In the genomic region with DNA sequence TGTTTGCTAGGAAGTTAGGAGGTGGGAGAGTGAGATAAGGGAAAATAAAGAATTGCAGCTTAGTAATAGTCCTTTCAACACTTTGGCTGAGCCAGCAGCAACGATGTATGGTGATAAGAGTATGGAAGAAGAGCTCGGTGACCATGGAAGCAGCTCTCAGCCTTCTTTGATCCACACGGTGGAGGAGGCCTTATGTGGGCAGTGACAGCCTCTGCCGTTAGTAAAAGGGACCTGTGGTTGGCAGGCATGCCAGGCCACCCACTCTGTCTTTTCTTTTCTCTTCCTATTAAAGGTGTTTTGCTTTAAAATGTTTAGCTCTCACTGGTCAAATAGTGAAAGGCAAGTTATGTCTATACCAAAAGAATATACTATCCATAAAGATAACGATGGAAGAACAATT, we compare ENCODE assay signal across 35 cellular contexts. TPM values are rescaled to one million over a fixed set of nuclear protein-coding genes. Genes with fewer than 3 reads are reported as not detected.
"Had no signal": no experiment of that assay in that cellular context is flagged by ENCODE, and none has a peak within 500 bp of the region (broad histone marks: within the 10 kb centered on the region; RNA-seq: fewer than 3 reads in every experiment).

No MANE protein-coding gene starts in this region.

- H3K27me3 ChIP-seq: adrenal gland, ascending aorta, body of pancreas, brain microvascular endothelial cell, breast epithelium had no signal

- H3K27ac ChIP-seq: adrenal gland, body of pancreas, brain microvascular endothelial cell, breast epithelium, cardiac muscle cell had no signal

- DNase-seq: activated effector memory CD4-positive, alpha-beta T cell treated with anti-CD3 and anti-CD28 coated beads, Interleukin-2, amount 50 U/mL, for 16 hours; activated effector memory CD4-positive, alpha-beta T cell treated with Interleukin-2 at 50 U/mL for 16 hours; activated gamma-delta T cell; activated gamma-delta T cell treated with Interleukin-2 at 50 U/mL for 16 hours; activated naive CD4-positive, alpha-beta T cell; activated naive CD4-positive, alpha-beta T cell treated with anti-CD3 and anti-CD28 coated beads for 36 hours; activated naive CD4-positive, alpha-beta T cell treated with anti-CD3 and anti-CD28 coated beads, Interleukin-2, amount 10 ng/mL, durations not matched to agents 7 days and 5 days; activated naive CD4-positive, alpha-beta T cell treated with anti-CD3 and anti-CD28 coated beads, Interleukin-2, amount 50 U/mL, for 16 hours; activated naive CD4-positive, alpha-beta T cell treated with Interleukin-2 at 50 U/mL for 16 hours; activated naive CD8-positive, alpha-beta T cell treated with anti-CD3 and anti-CD28 coated beads for 36 hours; activated naive CD8-positive, alpha-beta T cell treated with anti-CD3 and anti-CD28 coated beads, Interleukin-2, amount 10 ng/mL, durations not matched to agents 7 days and 5 days; activated naive CD8-positive, alpha-beta T cell treated with anti-CD3 and anti-CD28 coated beads, Interleukin-2, amount 50 U/mL, for 24 hours; activated T-cell treated with anti-CD3 and anti-CD28 coated beads for 4 hours; activated T-cell treated with anti-CD3 and anti-CD28 coated beads, Interleukin-2, amount 50 U/mL, for 1 hour; activated T-cell treated with anti-CD3 and anti-CD28 coated beads, Interleukin-2, amount 50 U/mL, for 24 hours; activated T-cell treated with anti-CD3 and anti-CD28 coated beads, Interleukin-2, amount 50 U/mL, for 4 hours; activated T-cell treated with anti-CD3 and anti-CD28 coated beads, Interleukin-2, amount 50 U/mL, for 48 hours; activated T-cell treated with anti-CD3 and anti-CD28 coated beads, Interleukin-2, amount 50 U/mL, for 72 hours; adrenal gland; amniotic stem cell; amygdala; aorta; body of pancreas; brain microvascular endothelial cell; central memory CD4-positive, alpha-beta T cell; cerebellar nuclear complex had no signal

- H3K4me1 ChIP-seq: body of pancreas, breast epithelium had no signal

- H3K9me3 ChIP-seq: adrenal gland, ascending aorta, body of pancreas, breast epithelium had no signal

- FAIRE-seq: astrocyte, bronchial epithelial cell had no signal

- H3K4me3 ChIP-seq: adrenal gland, ascending aorta, body of pancreas, breast epithelium, cardiac muscle cell had no signal

- H3K36me3 ChIP-seq: adrenal gland, ascending aorta, brain microvascular endothelial cell, breast epithelium, cardiac muscle cell had no signal

- ATAC-seq: activated naive CD4-positive, alpha-beta T cell treated with anti-CD3 and anti-CD28 coated beads, Interleukin-2, amount 50 U/mL, for 72 hours; activated naive CD8-positive, alpha-beta T cell treated with anti-CD3 and anti-CD28 coated beads, Interleukin-2, amount 50 U/mL, for 24 hours; activated T-cell treated with anti-CD3 and anti-CD28 coated beads, Interleukin-2, amount 50 U/mL, for 4 hours; activated T-cell treated with anti-CD3 and anti-CD28 coated beads, Interleukin-2, amount 50 U/mL, for 72 hours; activated T-helper 17 cell treated with anti-CD3 and anti-CD28 coated beads, Interleukin-2, amount 50 U/mL, for 72 hours; body of pancreas had no signal

RNA-seq across cellular contexts. Expression of gene RGS7BP, which starts 7.7 kb away (rescaled TPM):
- total RNA-seq: activated naive CD4-positive, alpha-beta T cell treated with anti-CD3 and anti-CD28 coated beads for 36 hours; activated naive CD4-positive, alpha-beta T cell treated with anti-CD3 and anti-CD28 coated beads, Interleukin-2, amount 50 U/mL, for 72 hours; activated naive CD8-positive, alpha-beta T cell treated with anti-CD3 and anti-CD28 coated beads for 36 hours; activated naive CD8-positive, alpha-beta T cell treated with anti-CD3 and anti-CD28 coated beads, Interleukin-2, amount 10 ng/mL, durations not matched to agents 7 days and 5 days; activated T-cell treated with anti-CD3 and anti-CD28 coated beads, Interleukin-2, amount 50 U/mL, for 4 hours; activated T-cell treated with anti-CD3 and anti-CD28 coated beads, Interleukin-2, amount 50 U/mL, for 72 hours; activated T-helper 1 cell treated with anti-CD3 and anti-CD28 coated beads, Interleukin-12 subunit alpha, Interleukin-12 subunit beta, Interleukin-2, Interleukin-4 antibody, amounts not matched to agents 30 ng/mL and 10 ng/mL and 1 ng/mL, durations not matched to agents 14 hours and 24 hours and 36 hours; activated T-helper 17 cell treated with anti-CD3 and anti-CD28 coated beads, Interleukin-2, amount 50 U/mL, for 72 hours; activated T-helper 2 cell treated with anti-CD3 and anti-CD28 coated beads, Interferon-gamma antibody, Interleukin-2, Interleukin-4, amounts not matched to agents 10 μg/mL and 5 μg/mL and 100 μg/mL, durations not matched to agents 14 hours and 24 hours and 36 hours; bronchial epithelial cell had no signal
- polyA plus RNA-seq: cardiac muscle cell had no signal
